In the genomic region with DNA sequence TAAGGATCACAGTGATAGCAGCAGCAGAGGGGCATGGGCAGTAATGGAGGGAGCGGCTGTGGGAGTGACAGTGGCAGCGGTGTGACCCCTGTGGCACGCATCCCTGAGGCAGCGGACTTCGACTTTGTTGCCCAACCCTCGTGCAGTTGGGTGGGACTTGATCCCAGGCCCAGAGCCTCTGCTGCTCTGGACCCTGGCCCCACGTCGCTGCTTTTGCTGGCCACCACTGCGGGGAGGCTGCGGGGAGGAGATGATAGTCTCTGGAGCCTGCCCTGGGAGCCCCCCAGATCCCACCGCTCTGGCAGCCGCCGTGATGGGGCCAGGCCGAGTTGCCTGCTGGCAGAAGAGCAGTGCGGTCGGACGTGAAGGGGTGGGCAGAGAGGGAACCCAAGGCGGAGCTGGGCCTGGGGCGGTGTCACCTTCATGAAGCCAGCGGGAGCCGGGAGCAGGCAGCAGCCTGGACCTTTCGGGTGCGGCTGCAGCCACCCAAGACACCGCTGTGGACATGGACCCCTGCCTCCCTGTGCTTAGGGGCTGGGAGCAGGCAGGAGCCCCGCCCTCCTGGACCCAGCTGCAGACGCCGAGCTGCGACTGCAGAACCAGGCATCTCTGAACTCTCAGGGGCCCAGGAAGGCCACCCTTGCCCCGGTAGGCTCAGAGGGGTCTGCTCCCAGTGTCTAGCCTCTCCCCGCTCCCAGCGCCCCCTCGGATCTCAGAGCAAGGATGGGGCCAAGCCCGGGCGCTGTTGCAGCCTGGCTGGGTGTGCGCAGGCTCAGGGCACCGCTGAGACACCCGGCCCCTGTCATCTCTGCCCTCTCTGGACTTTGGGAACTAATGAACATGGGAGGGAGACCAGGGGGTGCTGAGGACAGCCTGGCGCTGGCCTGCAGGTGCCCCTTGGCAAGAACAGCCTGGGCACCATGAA, we compare ENCODE assay signal across 25 cellular contexts.
"Had no signal": no experiment of that assay in that cellular context is flagged by ENCODE, and none has a peak within 500 bp of the region (broad histone marks: within the 10 kb centered on the region; RNA-seq: fewer than 3 reads in every experiment).

No MANE protein-coding gene starts in this region.

- H3K27ac Mint-ChIP-seq: activated B cell treated with CpG ODN at 0.5 μM for 24 hours; activated CD4-positive, alpha-beta T cell treated with anti-CD3 and anti-CD28 coated beads for 36 hours; activated naive CD4-positive, alpha-beta T cell treated with anti-CD3 and anti-CD28 coated beads for 36 hours; activated naive CD8-positive, alpha-beta T cell treated with anti-CD3 and anti-CD28 coated beads, Interleukin-2, amount 10 ng/mL, durations not matched to agents 7 days and 5 days; activated T-helper 2 cell treated with anti-CD3 and anti-CD28 coated beads, Interferon-gamma antibody, Interleukin-2, Interleukin-4, amounts not matched to agents 10 μg/mL and 5 μg/mL and 100 μg/mL, durations not matched to agents 14 hours and 24 hours and 36 hours; neural progenitor cell; progenitor cell of endocrine pancreas; T-helper 1 cell treated with Interleukin-12 subunit alpha and Interleukin-12 subunit beta and Interleukin-4 antibody, amounts not matched to agents 30 μg/mL and 1 μg/mL, for 36 hours had no signal

- H3K27ac ChIP-seq: colonic mucosa, dorsolateral prefrontal cortex, gastroesophageal sphincter, neural progenitor cell, stomach, suprapubic skin, tibial nerve had no signal

- H3K9me3 ChIP-seq: colonic mucosa, gastroesophageal sphincter, mucosa of descending colon, stomach, suprapubic skin, tibial nerve had no signal

- H3K4me1 ChIP-seq: colonic mucosa, neural progenitor cell had no signal

- ATAC-seq: activated CD4-positive, alpha-beta T cell treated with anti-CD3 and anti-CD28 coated beads for 36 hours; activated T-cell treated with anti-CD3 and anti-CD28 coated beads, Interleukin-2, amount 50 U/mL, for 4 hours; gastroesophageal sphincter; mucosa of descending colon had no signal

- H3K4me2 ChIP-seq: neural progenitor cell had no signal

- DNase-seq: activated B cell treated with CpG ODN at 0.5 μM for 24 hours; activated CD4-positive, alpha-beta T cell treated with anti-CD3 and anti-CD28 coated beads for 36 hours; activated CD4-positive, alpha-beta T cell treated with anti-CD3 and anti-CD28 coated beads, Interleukin-2, amount 50 U/mL, for 48 hours; activated CD8-positive, alpha-beta memory T cell treated with anti-CD3 and anti-CD28 coated beads, Interleukin-2, amount 50 U/mL, for 48 hours; activated naive CD4-positive, alpha-beta T cell treated with anti-CD3 and anti-CD28 coated beads for 36 hours; activated naive CD8-positive, alpha-beta T cell treated with anti-CD3 and anti-CD28 coated beads, Interleukin-2, amount 10 ng/mL, durations not matched to agents 7 days and 5 days; activated T-cell treated with anti-CD3 and anti-CD28 coated beads, Interleukin-2, amount 50 U/mL, for 4 hours; amniotic stem cell; colonic mucosa; dorsolateral prefrontal cortex; head of caudate nucleus; hypothalamus; mesendoderm; mucosa of descending colon; retina; stimulated activated CD4-positive, alpha-beta T cell treated with anti-CD3 and anti-CD28 coated beads, Interleukin-4, amount 100 ng/mL, for 4 hours; stomach; T1000 had no signal

- H3K36me3 ChIP-seq: colonic mucosa, gastroesophageal sphincter, neural progenitor cell, stomach, suprapubic skin, tibial nerve had no signal

- H3K4me1 Mint-ChIP-seq: activated B cell treated with CpG ODN at 0.5 μM for 24 hours; activated CD4-positive, alpha-beta T cell treated with anti-CD3 and anti-CD28 coated beads for 36 hours had no signal

- H3K4me3 ChIP-seq: colonic mucosa, dorsolateral prefrontal cortex, gastroesophageal sphincter, mucosa of descending colon, neural progenitor cell, stomach, suprapubic skin, tibial nerve had no signal

- H3K4me3 Mint-ChIP-seq: activated B cell treated with CpG ODN at 0.5 μM for 24 hours; activated CD4-positive, alpha-beta T cell treated with anti-CD3 and anti-CD28 coated beads for 36 hours; activated naive CD4-positive, alpha-beta T cell treated with anti-CD3 and anti-CD28 coated beads for 36 hours; activated naive CD8-positive, alpha-beta T cell treated with anti-CD3 and anti-CD28 coated beads, Interleukin-2, amount 10 ng/mL, durations not matched to agents 7 days and 5 days; activated T-cell treated with anti-CD3 and anti-CD28 coated beads, Interleukin-2, amount 50 U/mL, for 4 hours; neural progenitor cell; T-helper 1 cell treated with Interleukin-12 subunit alpha and Interleukin-12 subunit beta and Interleukin-4 antibody, amounts not matched to agents 30 μg/mL and 1 μg/mL, for 36 hours had no signal

- H3K27me3 ChIP-seq: colonic mucosa, dorsolateral prefrontal cortex, gastroesophageal sphincter, neural progenitor cell, stomach, suprapubic skin, tibial nerve had no signal

- H3K9me3 Mint-ChIP-seq: activated B cell treated with CpG ODN at 0.5 μM for 24 hours; activated naive CD4-positive, alpha-beta T cell treated with anti-CD3 and anti-CD28 coated beads for 36 hours; activated naive CD8-positive, alpha-beta T cell treated with anti-CD3 and anti-CD28 coated beads, Interleukin-2, amount 10 ng/mL, durations not matched to agents 7 days and 5 days; activated T-cell treated with anti-CD3 and anti-CD28 coated beads, Interleukin-2, amount 50 U/mL, for 4 hours; activated T-helper 2 cell treated with anti-CD3 and anti-CD28 coated beads, Interferon-gamma antibody, Interleukin-2, Interleukin-4, amounts not matched to agents 10 μg/mL and 5 μg/mL and 100 μg/mL, durations not matched to agents 14 hours and 24 hours and 36 hours; neural progenitor cell; T-helper 1 cell treated with Interleukin-12 subunit alpha and Interleukin-12 subunit beta and Interleukin-4 antibody, amounts not matched to agents 30 μg/mL and 1 μg/mL, for 36 hours had no signal

- H3K27me3 Mint-ChIP-seq: activated B cell treated with CpG ODN at 0.5 μM for 24 hours; activated CD4-positive, alpha-beta T cell treated with anti-CD3 and anti-CD28 coated beads for 36 hours; activated naive CD8-positive, alpha-beta T cell treated with anti-CD3 and anti-CD28 coated beads, Interleukin-2, amount 10 ng/mL, durations not matched to agents 7 days and 5 days; progenitor cell of endocrine pancreas had no signal

- H3K9ac ChIP-seq: neural progenitor cell had no signal

- H2AFZ ChIP-seq: neural progenitor cell had no signal

- H3K36me3 Mint-ChIP-seq: activated naive CD8-positive, alpha-beta T cell treated with anti-CD3 and anti-CD28 coated beads, Interleukin-2, amount 10 ng/mL, durations not matched to agents 7 days and 5 days; neural progenitor cell had no signal
